In genomic region chr17:38898291-38898679, GRCh38 we compare ENCODE assay signal across 8 cellular contexts. TPM values are rescaled to one million over a fixed set of nuclear protein-coding genes. Genes with fewer than 3 reads are reported as not detected.
A peak's percentile ranks its signal among the peaks of the same experiment; 100 is the strongest.
DNase-seq lines count a peak whose midpoint lies in the region; ATAC-seq and TF ChIP-seq lines count a peak whose summit lies in the region.

No MANE protein-coding gene starts in this region.

- H3K36me3 Mint-ChIP-seq in activated CD4-positive, alpha-beta memory T cell treated with anti-CD3 and anti-CD28 coated beads for 36 hours = peaks cover 36% of the 10 kb centered on the region
- no peaks in the 10 kb centered on the region for H3K36me3 Mint-ChIP-seq in natural killer cell
- H3K36me3 Mint-ChIP-seq in Calu3 (ENCODE audit: insufficient read depth, unreplicated experiment) = peaks cover 81% of the 10 kb centered on the region

- TF ChIP-seq CTCF in GM13976 (IDR thresholded peaks at IDR 0.05; ENCODE audit: borderline replicate concordance, control extremely low read depth, extremely low read depth, insufficient read depth, missing control alignments) (no peak), natural killer cell (IDR thresholded peaks at IDR 0.05) (no peak), Calu3 (IDR thresholded peaks at IDR 0.05; ENCODE audit: unreplicated experiment) (no peak), lower leg skin (IDR thresholded peaks at IDR 0.05) (no peak)

- POLR2A ChIA-PET in activated CD4-positive, alpha-beta memory T cell treated with anti-CD3 and anti-CD28 coated beads for 36 hours (lab: Charles Lee) = interaction anchor here (0.9 to 3.1 kb wide), 7 partner anchors 12 to 254 kb away, joined by 3 to 31 read pairs (median 5); partner anchors contain the start of genes LASP1 and RPL23

- no peak overlapping the region for H3K4me3 ChIP-seq in lower leg skin (ENCODE audit: low read depth, poor library complexity, severe bottlenecking)

- intact Hi-C loops in activated CD4-positive, alpha-beta memory T cell treated with anti-CD3 and anti-CD28 coated beads for 36 hours (cut with micrococcal nuclease) = loop anchor here (1.0 to 10.0 kb wide), 3 partner anchors 29 to 73 kb away; partner anchors contain the start of gene CWC25
- intact Hi-C loops in natural killer cell (cut with micrococcal nuclease) (loop anchor here (1.0 to 2.0 kb wide), 2 partner anchors 29 to 45 kb away; partner anchors contain the start of gene RPL23), Calu3 (cut with micrococcal nuclease; ENCODE audit: unreplicated experiment) (no loop called here), lower leg skin (cut with DNase I; ENCODE audit: low total_unique reads) (no loop called here)

- BruUV-seq in Calu3 (replicated peaks; lab: Mats Ljungman, UMichigan) = no TSS peak

- no peak for TF ChIP-seq POLR2A in lower leg skin (IDR thresholded peaks at IDR 0.05)

- H3K27me3 Mint-ChIP-seq in activated CD4-positive, alpha-beta memory T cell treated with anti-CD3 and anti-CD28 coated beads for 36 hours = no peaks in the 10 kb centered on the region
- H3K27me3 Mint-ChIP-seq in natural killer cell (ENCODE audit: low read depth in 2 of 2) (no peaks in the 10 kb centered on the region), Calu3 (ENCODE audit: unreplicated experiment) (no peaks in the 10 kb centered on the region)

- peaks cover 70% of the 10 kb centered on the region for H3K4me1 Mint-ChIP-seq in activated CD4-positive, alpha-beta memory T cell treated with anti-CD3 and anti-CD28 coated beads for 36 hours (ENCODE audit: low read depth)
- H3K4me1 Mint-ChIP-seq in natural killer cell = peaks cover 64 to 72% of the 10 kb centered on the region in 2 donors
- peaks cover 24% of the 10 kb centered on the region for H3K4me1 Mint-ChIP-seq in Calu3 (ENCODE audit: low read depth, unreplicated experiment)

- DNase-seq in GM13976 (ENCODE audit: low spot score) = peak; percentile 58
- peak; percentile 58 for DNase-seq in activated CD4-positive, alpha-beta memory T cell treated with anti-CD3 and anti-CD28 coated beads for 36 hours
- DNase-seq in natural killer cell = no peak
- no peak for DNase-seq in NOMO-1 (lab: John Stamatoyannopoulos, UW; ENCODE audit: unreplicated experiment in 2 of 2)
- DNase-seq in glomerular visceral epithelial cell (ENCODE audit: extremely low spot score) = no peak
- DNase-seq in Calu3 = no peak
- no peak for DNase-seq in lower leg skin (ENCODE audit: low spot score in 2 of 2)

- ATAC-seq in HG02798 (IDR thresholded peaks at IDR 0.05; ENCODE audit: poor library complexity, unreplicated experiment) (peak; percentile 19), natural killer cell (peak in 1 of 3 donors; percentile 2)

- 30 to 50% methylated on average over 7 to 9 of the region's 9 CpGs for WGBS in lower leg skin, 2 donors

- CTCF ChIA-PET in activated CD4-positive, alpha-beta memory T cell treated with anti-CD3 and anti-CD28 coated beads for 36 hours (lab: Charles Lee) = interaction anchor here (0.5 to 3.0 kb wide), 8 partner anchors 13 to 347 kb away, joined by 3 to 16 read pairs (median 4); partner anchors contain the start of gene LASP1
- CTCF ChIA-PET in Calu3 (lab: Charles Lee) = interaction anchor here (1.0 kb wide), 1 partner anchor 60 kb away, joined by 5 read pairs; no protein-coding TSS in a partner anchor

- peak overlapping the region; percentile 58 for H3K4me3 Mint-ChIP-seq in activated CD4-positive, alpha-beta memory T cell treated with anti-CD3 and anti-CD28 coated beads for 36 hours
- H3K4me3 Mint-ChIP-seq in natural killer cell (peak overlapping the region; percentile 87), Calu3 (ENCODE audit: low read depth, unreplicated experiment) (no peak overlapping the region)

- no peaks in the 10 kb centered on the region for H3K9me3 Mint-ChIP-seq in activated CD4-positive, alpha-beta memory T cell treated with anti-CD3 and anti-CD28 coated beads for 36 hours
- H3K9me3 Mint-ChIP-seq in natural killer cell = no peaks in the 10 kb centered on the region
- H3K9me3 Mint-ChIP-seq in Calu3 (ENCODE audit: low read depth, unreplicated experiment) = no peaks in the 10 kb centered on the region

- in situ Hi-C loops in GM13976 (cut with MboI; ENCODE audit: low sequenced_read_pairs, unreplicated experiment) = no loop called here

- peak overlapping the region; percentile 94 for H3K27ac Mint-ChIP-seq in activated CD4-positive, alpha-beta memory T cell treated with anti-CD3 and anti-CD28 coated beads for 36 hours
- H3K27ac Mint-ChIP-seq in natural killer cell (peak overlapping the region; percentile 95), Calu3 (ENCODE audit: unreplicated experiment) (no peak overlapping the region)

RNA-seq across cellular contexts. Expression of gene LASP1, which starts 28.4 kb away (rescaled TPM):
- total RNA-seq in activated CD4-positive, alpha-beta memory T cell treated with anti-CD3 and anti-CD28 coated beads for 36 hours = 100 to 1,000 TPM; 134 to 139 TPM
- total RNA-seq in natural killer cell (100 to 1,000 TPM; 293 to 363 (median 340) TPM), Calu3 (2022) (479 and 558 TPM in 2 replicates), lower leg skin (10 to 100 TPM; 51.8 to 76.2 (median 63.9) TPM)

RNA-seq across cellular contexts. Expression of gene RPL23, which starts 44.8 kb away (rescaled TPM):
- total RNA-seq in activated CD4-positive, alpha-beta memory T cell treated with anti-CD3 and anti-CD28 coated beads for 36 hours = 1,000 to 10,000 TPM; 1,774 to 1,791 TPM
- 100 to 1,000 TPM; 752 to 934 (median 923) TPM for total RNA-seq in natural killer cell
- 3,443 and 3,829 TPM in 2 replicates for total RNA-seq in Calu3 (2022)
- 1,000 to 10,000 TPM; 1,475 to 2,290 (median 1,639) TPM for total RNA-seq in lower leg skin

Comparison
In these comparisons a context has a peak if more than half of its experiments do, and no peak if none do; other contexts are left out.
1. DNase-seq: peak in GM13976 (single experiment) and activated CD4-positive, alpha-beta memory T cell treated with anti-CD3 and anti-CD28 coated beads for 36 hours (single experiment); none in natural killer cell (single experiment), NOMO-1 (0 of 2), glomerular visceral epithelial cell (single experiment), Calu3 (single experiment) and lower leg skin (0 of 2).
2. intact Hi-C loops: an anchor here in activated CD4-positive, alpha-beta memory T cell treated with anti-CD3 and anti-CD28 coated beads for 36 hours (1.0 to 10.0 kb wide) and natural killer cell (1.0 to 2.0 kb wide); none called in Calu3 and lower leg skin.